Comparison of ENCODE assay signal across 34 cellular contexts in the genomic region with DNA sequence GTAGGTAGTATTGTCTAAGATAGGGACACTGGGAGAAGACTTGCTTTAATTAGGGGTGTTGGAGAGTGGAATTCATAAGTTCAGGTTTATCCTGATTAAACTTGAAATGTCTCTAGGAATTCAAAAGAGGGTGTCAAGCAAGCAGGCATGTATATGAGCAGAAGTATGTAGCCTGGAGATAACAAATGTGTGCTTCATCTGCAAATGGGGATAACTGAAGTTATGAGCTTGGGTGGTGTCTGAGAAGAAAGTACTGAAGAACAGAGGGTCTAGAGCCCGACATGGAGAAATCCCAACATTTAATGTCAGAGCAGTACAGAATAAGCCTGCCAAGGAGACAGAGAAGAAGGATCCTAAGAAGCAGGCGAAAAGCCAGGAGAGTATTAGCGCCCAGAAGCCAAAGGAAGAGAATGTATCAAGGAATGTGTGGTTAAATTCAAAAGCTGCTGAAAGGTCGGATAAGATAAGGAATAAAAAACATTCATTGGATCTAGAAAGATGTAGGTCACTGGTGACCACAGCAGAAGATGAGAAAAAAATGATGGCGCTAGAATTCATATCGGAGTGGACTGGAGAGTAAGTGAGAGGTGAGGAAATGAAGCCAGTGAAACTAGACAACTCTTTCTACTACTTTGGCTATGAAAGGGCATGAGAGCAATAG.
DNase-seq lines count a peak whose midpoint lies in the region; ATAC-seq and TF ChIP-seq lines count a peak whose summit lies in the region.
"Had no signal": no experiment of that assay in that cellular context is flagged by ENCODE, and none has a peak within 500 bp of the region (broad histone marks: within the 10 kb centered on the region; RNA-seq: fewer than 3 reads in every experiment).

No MANE protein-coding gene starts in this region.

- peaks cover 38% of the 10 kb centered on the region for H3K4me1 Mint-ChIP-seq in MCF 10A (ENCODE audit: insufficient read depth, unreplicated experiment)
- H3K4me1 Mint-ChIP-seq: activated naive CD4-positive, alpha-beta T cell treated with anti-CD3 and anti-CD28 coated beads, Interleukin-2, amount 50 U/mL, for 24 hours had no signal

- no peak for ATAC-seq in GM18498 (IDR thresholded peaks at IDR 0.05; ENCODE audit: unreplicated experiment)
- ATAC-seq: effector memory CD8-positive, alpha-beta T cell; stimulated activated naive CD8-positive, alpha-beta T cell treated with anti-CD3 and anti-CD28 coated beads, Interleukin-15, Interleukin-2, amounts not matched to agents 100 U/mL and 50 U/mL, for 24 hours had no signal

- BruUV-seq in MCF 10A (replicated peaks; lab: Mats Ljungman, UMichigan): no TSS peak

- no peaks in the 10 kb centered on the region for H3K36me3 ChIP-seq in breast epithelium
- H3K36me3 ChIP-seq in hepatocyte (replicated peaks; ENCODE audit: insufficient read depth, low read depth): no peaks in the 10 kb centered on the region
- no peaks in the 10 kb centered on the region for H3K36me3 ChIP-seq in tibial artery
- H3K36me3 ChIP-seq: MG63, ovary had no signal

- no peaks in the 10 kb centered on the region for H3K27me3 Mint-ChIP-seq in MCF 10A (ENCODE audit: insufficient read depth, unreplicated experiment)

- H3K9me2 ChIP-seq in hepatocyte (replicated peaks; ENCODE audit: insufficient read depth): no peaks in the 10 kb centered on the region

- intact Hi-C loops in MCF 10A (cut with micrococcal nuclease) (loop anchor here (10.0 kb wide), 1 partner anchor 401 kb away; the partner anchor contains the start of gene PIK3R1), breast epithelium (cut with DNase I; ENCODE audit: low total_unique reads) (no loop called here), tibial artery (cut with DNase I; ENCODE audit: low total_unique reads) (no loop called here), dorsolateral prefrontal cortex (cut with DNase I) (no loop called here)

- peaks cover 6% of the 10 kb centered on the region for H3K9me3 Mint-ChIP-seq in MCF 10A (ENCODE audit: unreplicated experiment)
- H3K9me3 Mint-ChIP-seq: activated naive CD4-positive, alpha-beta T cell treated with anti-CD3 and anti-CD28 coated beads, Interleukin-2, amount 50 U/mL, for 24 hours; activated T-helper 2 cell treated with anti-CD3 and anti-CD28 coated beads, Interferon-gamma antibody, Interleukin-2, Interleukin-4, amounts not matched to agents 10 μg/mL and 5 μg/mL and 100 μg/mL, durations not matched to agents 14 hours and 24 hours and 36 hours; effector memory CD8-positive, alpha-beta T cell; T-helper 2 cell treated with Interferon-gamma antibody and Interleukin-4, amounts not matched to agents 5 μg/mL and 100 μg/mL, for 36 hours had no signal

- TF ChIP-seq CTCF in MCF 10A (IDR thresholded peaks at IDR 0.05; ENCODE audit: unreplicated experiment) (no peak), breast epithelium (IDR thresholded peaks at IDR 0.05) (no peak), hepatocyte (IDR thresholded peaks at IDR 0.05; ENCODE audit: poor library complexity) (no peak), tibial artery (IDR thresholded peaks at IDR 0.05) (no peak), dorsolateral prefrontal cortex (IDR thresholded peaks at IDR 0.05 in 54 of 56, conservative IDR thresholded peaks at IDR 0.05 in 2 of 56; ENCODE audit: low read depth in 1 of 56, partially characterized antibody in 56 of 56) (no peak)

- no peak overlapping the region for H3K4me3 ChIP-seq in breast epithelium
- no peak overlapping the region for H3K4me3 ChIP-seq in hepatocyte
- H3K4me3 ChIP-seq in tibial artery: no peak overlapping the region
- H3K4me3 ChIP-seq in dorsolateral prefrontal cortex: no peak overlapping the region
- H3K4me3 ChIP-seq: MG63, ovary, testis had no signal

- H3K27ac ChIP-seq in breast epithelium: no peak overlapping the region
- H3K27ac ChIP-seq in hepatocyte: peak overlapping the region; percentile 5
- H3K27ac ChIP-seq in tibial artery: peak overlapping the region; percentile 33 to 64
- H3K27ac ChIP-seq in dorsolateral prefrontal cortex: no peak overlapping the region
- H3K27ac ChIP-seq: C4-2B, ovary had no signal

- DNase-seq in MCF 10A (ENCODE audit: unreplicated experiment): no peak
- no peak for DNase-seq in breast epithelium (ENCODE audit: low spot score in 2 of 2)
- peak; percentile 71 to 88 for DNase-seq in erythroblast (lab: John Stamatoyannopoulos, UW)
- no peak for DNase-seq in hepatocyte (ENCODE audit: low spot score)
- no peak for DNase-seq in tibial artery
- DNase-seq in dorsolateral prefrontal cortex: no peak
- DNase-seq in NCI-H2227 (lab: John Stamatoyannopoulos, UW; ENCODE audit: unreplicated experiment): no peak
- DNase-seq: 8988T; activated CD4-positive, alpha-beta T cell treated with anti-CD3 and anti-CD28 coated beads for 48 hours; activated CD8-positive, alpha-beta memory T cell treated with anti-CD3 and anti-CD28 coated beads for 24 hours; activated T-cell treated with anti-CD3 and anti-CD28 coated beads for 4 hours; amygdala; Caco-2; caudate nucleus; cortex of kidney; DMS79; effector memory CD8-positive, alpha-beta T cell; GDM1; glutamatergic neuron; mammary epithelial cell; MG63; NCI-H2029; NCI-H526 treated with DMSO at 0.1 percent for 48 hours; NK-92 treated with Interleukin-12 subunit alpha and Interleukin-12 subunit beta, amount 100 ng/mL, for 24 hours; ovary; SHP77; stimulated activated CD4-positive, alpha-beta T cell treated with anti-CD3 and anti-CD28 coated beads, Interleukin-1b, Interleukin-23, amount 100 ng/mL, for 48 hours; stimulated activated naive CD8-positive, alpha-beta T cell treated with anti-CD3 and anti-CD28 coated beads, Interleukin-15, Interleukin-2, amounts not matched to agents 100 U/mL and 50 U/mL, for 24 hours; testis had no signal

- H3K27me3 ChIP-seq in breast epithelium (no peaks in the 10 kb centered on the region), hepatocyte (no peaks in the 10 kb centered on the region), tibial artery (no peaks in the 10 kb centered on the region), dorsolateral prefrontal cortex (no peaks in the 10 kb centered on the region)
- H3K27me3 ChIP-seq: MG63, ovary, testis had no signal

- TF ChIP-seq POLR2A in breast epithelium (IDR thresholded peaks at IDR 0.05) (no peak), erythroblast (IDR thresholded peaks at IDR 0.05; ENCODE audit: low read length) (no peak)

- no peaks in the 10 kb centered on the region for H3K79me2 ChIP-seq in hepatocyte

- 83% methylated on average over 6 of the region's 6 CpGs for WGBS in hepatocyte (ENCODE audit: low lambda C conversion rate, missing lambda C conversion rate)

- no peaks in the 10 kb centered on the region for H3K4me1 ChIP-seq in breast epithelium
- H3K4me1 ChIP-seq in hepatocyte (ENCODE audit: insufficient read depth): peaks cover 22% of the 10 kb centered on the region
- peaks cover 0 to 52% (median 30%) of the 10 kb centered on the region in 4 donors for H3K4me1 ChIP-seq in tibial artery

- peak overlapping the region; percentile 44 for H3K4me2 ChIP-seq in hepatocyte

- CTCF ChIA-PET in MCF 10A (lab: Yijun Ruan, JAX): no interaction called here

- no peak overlapping the region for H2AFZ ChIP-seq in hepatocyte

- peak overlapping the region; percentile 36 for H3K27ac Mint-ChIP-seq in MCF 10A (ENCODE audit: low read depth, unreplicated experiment)
- H3K27ac Mint-ChIP-seq: activated naive CD4-positive, alpha-beta T cell treated with anti-CD3 and anti-CD28 coated beads, Interleukin-2, amount 50 U/mL, for 24 hours; activated T-helper 2 cell treated with anti-CD3 and anti-CD28 coated beads, Interferon-gamma antibody, Interleukin-2, Interleukin-4, amounts not matched to agents 10 μg/mL and 5 μg/mL and 100 μg/mL, durations not matched to agents 14 hours and 24 hours and 36 hours; effector memory CD8-positive, alpha-beta T cell; T-helper 2 cell treated with Interferon-gamma antibody and Interleukin-4, amounts not matched to agents 5 μg/mL and 100 μg/mL, for 36 hours had no signal

- peaks cover 7% of the 10 kb centered on the region for H3K36me3 Mint-ChIP-seq in MCF 10A (ENCODE audit: insufficient read depth, unreplicated experiment)
- H3K36me3 Mint-ChIP-seq: activated naive CD4-positive, alpha-beta T cell treated with anti-CD3 and anti-CD28 coated beads, Interleukin-2, amount 50 U/mL, for 24 hours had no signal

- H3K9me3 ChIP-seq in breast epithelium (no peaks in the 10 kb centered on the region), hepatocyte (ENCODE audit: low read depth) (no peaks in the 10 kb centered on the region), tibial artery (no peaks in the 10 kb centered on the region)
- H3K9me3 ChIP-seq: Caco-2, MG63, ovary, testis had no signal

- no peak overlapping the region for H3K4me3 Mint-ChIP-seq in MCF 10A (ENCODE audit: unreplicated experiment)
- H3K4me3 Mint-ChIP-seq: activated naive CD4-positive, alpha-beta T cell treated with anti-CD3 and anti-CD28 coated beads, Interleukin-2, amount 50 U/mL, for 24 hours; effector memory CD8-positive, alpha-beta T cell; T-helper 2 cell treated with Interferon-gamma antibody and Interleukin-4, amounts not matched to agents 5 μg/mL and 100 μg/mL, for 36 hours had no signal

- POLR2A ChIA-PET in MCF 10A (lab: Yijun Ruan, JAX): interaction anchor here (1.2 kb wide), 1 partner anchor 83 kb away, joined by 4 read pairs; no protein-coding TSS in a partner anchor

- H4K20me1 ChIP-seq in hepatocyte (ENCODE audit: insufficient read depth, poor library complexity, severe bottlenecking): no peaks in the 10 kb centered on the region

Comparison
In these comparisons a context has a peak if more than half of its experiments do, and no peak if none do; other contexts are left out.
1. DNase-seq: peak in erythroblast (2 of 2); none in MCF 10A (single experiment), breast epithelium (0 of 2), hepatocyte (single experiment), tibial artery (0 of 2), dorsolateral prefrontal cortex (0 of 10) and NCI-H2227 (single experiment).
2. H3K27ac ChIP-seq: peak in hepatocyte (single experiment) and tibial artery (2 of 2); none in breast epithelium (0 of 2) and dorsolateral prefrontal cortex (0 of 59).